In the genomic region with DNA sequence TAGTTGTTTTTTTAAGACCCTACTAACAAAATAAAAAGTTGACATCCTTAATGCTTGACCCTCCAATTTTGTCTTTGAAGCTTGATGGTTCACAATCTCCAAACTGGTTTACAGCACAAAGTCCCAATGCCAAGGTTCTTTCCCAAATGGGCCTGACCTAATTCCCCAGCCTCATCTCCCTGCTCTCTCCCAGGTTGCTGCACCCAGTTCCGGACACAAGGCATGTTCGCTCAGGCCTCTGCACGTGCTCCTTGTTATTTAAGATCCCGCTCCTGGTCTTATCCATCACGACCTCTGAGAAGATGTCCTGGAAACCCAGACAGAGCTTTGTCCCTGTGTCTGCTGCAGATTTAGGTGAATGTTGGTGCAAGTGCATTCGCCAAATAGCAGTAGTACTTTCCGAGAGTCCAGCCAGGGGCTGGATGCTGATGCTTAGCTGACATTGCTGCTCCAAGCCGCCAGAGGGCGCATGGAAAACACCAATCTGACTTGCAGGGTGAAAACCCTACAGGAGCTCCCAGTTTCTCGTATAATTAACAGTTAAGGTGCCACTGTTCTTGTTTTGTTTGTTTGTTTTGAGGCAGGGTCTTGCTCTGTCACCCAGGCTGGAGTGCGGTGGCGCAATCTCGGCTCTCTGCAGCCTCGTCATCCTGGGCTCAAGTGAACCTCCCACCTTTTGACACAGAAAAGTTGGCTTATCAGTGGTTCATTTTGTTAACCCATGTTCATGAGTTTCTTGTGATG, we compare ENCODE assay signal across 1 cellular context.
TF ChIP-seq lines count a peak whose summit lies in the region.

No MANE protein-coding gene starts in this region.

TF ChIP-seq in GM23338, 12 proteins besides CTCF, POLR2A, EP300 and RAD21 (continued from another document):
- TF ChIP-seq, protein P1, sequence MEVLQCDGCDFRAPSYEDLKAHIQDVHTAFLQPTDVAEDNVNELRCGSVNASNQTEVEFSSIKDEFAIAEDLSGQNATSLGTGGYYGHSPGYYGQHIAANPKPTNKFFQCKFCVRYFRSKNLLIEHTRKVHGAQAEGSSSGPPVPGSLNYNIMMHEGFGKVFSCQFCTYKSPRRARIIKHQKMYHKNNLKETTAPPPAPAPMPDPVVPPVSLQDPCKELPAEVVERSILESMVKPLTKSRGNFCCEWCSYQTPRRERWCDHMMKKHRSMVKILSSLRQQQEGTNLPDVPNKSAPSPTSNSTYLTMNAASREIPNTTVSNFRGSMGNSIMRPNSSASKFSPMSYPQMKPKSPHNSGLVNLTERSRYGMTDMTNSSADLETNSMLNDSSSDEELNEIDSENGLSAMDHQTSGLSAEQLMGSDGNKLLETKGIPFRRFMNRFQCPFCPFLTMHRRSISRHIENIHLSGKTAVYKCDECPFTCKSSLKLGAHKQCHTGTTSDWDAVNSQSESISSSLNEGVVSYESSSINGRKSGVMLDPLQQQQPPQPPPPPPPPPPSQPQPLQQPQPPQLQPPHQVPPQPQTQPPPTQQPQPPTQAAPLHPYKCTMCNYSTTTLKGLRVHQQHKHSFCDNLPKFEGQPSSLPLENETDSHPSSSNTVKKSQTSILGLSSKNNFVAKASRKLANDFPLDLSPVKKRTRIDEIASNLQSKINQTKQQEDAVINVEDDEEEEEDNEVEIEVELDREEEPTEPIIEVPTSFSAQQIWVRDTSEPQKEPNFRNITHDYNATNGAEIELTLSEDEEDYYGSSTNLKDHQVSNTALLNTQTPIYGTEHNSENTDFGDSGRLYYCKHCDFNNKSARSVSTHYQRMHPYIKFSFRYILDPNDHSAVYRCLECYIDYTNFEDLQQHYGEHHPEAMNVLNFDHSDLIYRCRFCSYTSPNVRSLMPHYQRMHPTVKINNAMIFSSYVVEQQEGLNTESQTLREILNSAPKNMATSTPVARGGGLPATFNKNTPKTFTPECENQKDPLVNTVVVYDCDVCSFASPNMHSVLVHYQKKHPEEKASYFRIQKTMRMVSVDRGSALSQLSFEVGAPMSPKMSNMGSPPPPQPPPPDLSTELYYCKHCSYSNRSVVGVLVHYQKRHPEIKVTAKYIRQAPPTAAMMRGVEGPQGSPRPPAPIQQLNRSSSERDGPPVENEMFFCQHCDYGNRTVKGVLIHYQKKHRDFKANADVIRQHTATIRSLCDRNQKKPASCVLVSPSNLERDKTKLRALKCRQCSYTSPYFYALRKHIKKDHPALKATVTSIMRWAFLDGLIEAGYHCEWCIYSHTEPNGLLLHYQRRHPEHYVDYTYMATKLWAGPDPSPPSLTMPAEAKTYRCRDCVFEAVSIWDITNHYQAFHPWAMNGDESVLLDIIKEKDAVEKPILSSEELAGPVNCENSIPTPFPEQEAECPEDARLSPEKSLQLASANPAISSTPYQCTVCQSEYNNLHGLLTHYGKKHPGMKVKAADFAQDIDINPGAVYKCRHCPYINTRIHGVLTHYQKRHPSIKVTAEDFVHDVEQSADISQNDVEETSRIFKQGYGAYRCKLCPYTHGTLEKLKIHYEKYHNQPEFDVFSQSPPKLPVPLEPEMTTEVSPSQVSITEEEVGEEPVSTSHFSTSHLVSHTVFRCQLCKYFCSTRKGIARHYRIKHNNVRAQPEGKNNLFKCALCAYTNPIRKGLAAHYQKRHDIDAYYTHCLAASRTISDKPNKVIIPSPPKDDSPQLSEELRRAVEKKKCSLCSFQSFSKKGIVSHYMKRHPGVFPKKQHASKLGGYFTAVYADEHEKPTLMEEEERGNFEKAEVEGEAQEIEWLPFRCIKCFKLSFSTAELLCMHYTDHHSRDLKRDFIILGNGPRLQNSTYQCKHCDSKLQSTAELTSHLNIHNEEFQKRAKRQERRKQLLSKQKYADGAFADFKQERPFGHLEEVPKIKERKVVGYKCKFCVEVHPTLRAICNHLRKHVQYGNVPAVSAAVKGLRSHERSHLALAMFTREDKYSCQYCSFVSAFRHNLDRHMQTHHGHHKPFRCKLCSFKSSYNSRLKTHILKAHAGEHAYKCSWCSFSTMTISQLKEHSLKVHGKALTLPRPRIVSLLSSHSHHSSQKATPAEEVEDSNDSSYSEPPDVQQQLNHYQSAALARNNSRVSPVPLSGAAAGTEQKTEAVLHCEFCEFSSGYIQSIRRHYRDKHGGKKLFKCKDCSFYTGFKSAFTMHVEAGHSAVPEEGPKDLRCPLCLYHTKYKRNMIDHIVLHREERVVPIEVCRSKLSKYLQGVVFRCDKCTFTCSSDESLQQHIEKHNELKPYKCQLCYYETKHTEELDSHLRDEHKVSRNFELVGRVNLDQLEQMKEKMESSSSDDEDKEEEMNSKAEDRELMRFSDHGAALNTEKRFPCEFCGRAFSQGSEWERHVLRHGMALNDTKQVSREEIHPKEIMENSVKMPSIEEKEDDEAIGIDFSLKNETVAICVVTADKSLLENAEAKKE (CRISPR knock-in tag; IDR thresholded peaks at IDR 0.05) = no peak
- TF ChIP-seq, protein P2, sequence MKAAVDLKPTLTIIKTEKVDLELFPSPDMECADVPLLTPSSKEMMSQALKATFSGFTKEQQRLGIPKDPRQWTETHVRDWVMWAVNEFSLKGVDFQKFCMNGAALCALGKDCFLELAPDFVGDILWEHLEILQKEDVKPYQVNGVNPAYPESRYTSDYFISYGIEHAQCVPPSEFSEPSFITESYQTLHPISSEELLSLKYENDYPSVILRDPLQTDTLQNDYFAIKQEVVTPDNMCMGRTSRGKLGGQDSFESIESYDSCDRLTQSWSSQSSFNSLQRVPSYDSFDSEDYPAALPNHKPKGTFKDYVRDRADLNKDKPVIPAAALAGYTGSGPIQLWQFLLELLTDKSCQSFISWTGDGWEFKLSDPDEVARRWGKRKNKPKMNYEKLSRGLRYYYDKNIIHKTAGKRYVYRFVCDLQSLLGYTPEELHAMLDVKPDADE (IDR thresholded peaks at IDR 0.05) = no peak
- TF ChIP-seq, protein P3, sequence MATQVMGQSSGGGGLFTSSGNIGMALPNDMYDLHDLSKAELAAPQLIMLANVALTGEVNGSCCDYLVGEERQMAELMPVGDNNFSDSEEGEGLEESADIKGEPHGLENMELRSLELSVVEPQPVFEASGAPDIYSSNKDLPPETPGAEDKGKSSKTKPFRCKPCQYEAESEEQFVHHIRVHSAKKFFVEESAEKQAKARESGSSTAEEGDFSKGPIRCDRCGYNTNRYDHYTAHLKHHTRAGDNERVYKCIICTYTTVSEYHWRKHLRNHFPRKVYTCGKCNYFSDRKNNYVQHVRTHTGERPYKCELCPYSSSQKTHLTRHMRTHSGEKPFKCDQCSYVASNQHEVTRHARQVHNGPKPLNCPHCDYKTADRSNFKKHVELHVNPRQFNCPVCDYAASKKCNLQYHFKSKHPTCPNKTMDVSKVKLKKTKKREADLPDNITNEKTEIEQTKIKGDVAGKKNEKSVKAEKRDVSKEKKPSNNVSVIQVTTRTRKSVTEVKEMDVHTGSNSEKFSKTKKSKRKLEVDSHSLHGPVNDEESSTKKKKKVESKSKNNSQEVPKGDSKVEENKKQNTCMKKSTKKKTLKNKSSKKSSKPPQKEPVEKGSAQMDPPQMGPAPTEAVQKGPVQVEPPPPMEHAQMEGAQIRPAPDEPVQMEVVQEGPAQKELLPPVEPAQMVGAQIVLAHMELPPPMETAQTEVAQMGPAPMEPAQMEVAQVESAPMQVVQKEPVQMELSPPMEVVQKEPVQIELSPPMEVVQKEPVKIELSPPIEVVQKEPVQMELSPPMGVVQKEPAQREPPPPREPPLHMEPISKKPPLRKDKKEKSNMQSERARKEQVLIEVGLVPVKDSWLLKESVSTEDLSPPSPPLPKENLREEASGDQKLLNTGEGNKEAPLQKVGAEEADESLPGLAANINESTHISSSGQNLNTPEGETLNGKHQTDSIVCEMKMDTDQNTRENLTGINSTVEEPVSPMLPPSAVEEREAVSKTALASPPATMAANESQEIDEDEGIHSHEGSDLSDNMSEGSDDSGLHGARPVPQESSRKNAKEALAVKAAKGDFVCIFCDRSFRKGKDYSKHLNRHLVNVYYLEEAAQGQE (IDR thresholded peaks at IDR 0.05; ENCODE audit: unreplicated experiment) = no peak
- TF ChIP-seq ZNF114 (CRISPR knock-in tag; IDR thresholded peaks at IDR 0.05) (no peak), ZNF331 (CRISPR knock-in tag; IDR thresholded peaks at IDR 0.05; ENCODE audit: low read depth) (no peak), POLR2AphosphoS5 (IDR thresholded peaks at IDR 0.05; ENCODE audit: low read depth) (no peak), NANOG (IDR thresholded peaks at IDR 0.05; ENCODE audit: borderline replicate concordance) (no peak), EZH2 (IDR thresholded peaks at IDR 0.05; ENCODE audit: low read depth, unreplicated experiment) (no peak), EZH2phosphoT487 (IDR thresholded peaks at IDR 0.05; ENCODE audit: unreplicated experiment) (no peak), CREB1 (CRISPR knock-in tag; IDR thresholded peaks at IDR 0.05; ENCODE audit: low read depth) (no peak), JUNB (IDR thresholded peaks at IDR 0.05; ENCODE audit: unreplicated experiment) (no peak)
